22 cellular contexts compared by ENCODE assay signal in the genomic region with DNA sequence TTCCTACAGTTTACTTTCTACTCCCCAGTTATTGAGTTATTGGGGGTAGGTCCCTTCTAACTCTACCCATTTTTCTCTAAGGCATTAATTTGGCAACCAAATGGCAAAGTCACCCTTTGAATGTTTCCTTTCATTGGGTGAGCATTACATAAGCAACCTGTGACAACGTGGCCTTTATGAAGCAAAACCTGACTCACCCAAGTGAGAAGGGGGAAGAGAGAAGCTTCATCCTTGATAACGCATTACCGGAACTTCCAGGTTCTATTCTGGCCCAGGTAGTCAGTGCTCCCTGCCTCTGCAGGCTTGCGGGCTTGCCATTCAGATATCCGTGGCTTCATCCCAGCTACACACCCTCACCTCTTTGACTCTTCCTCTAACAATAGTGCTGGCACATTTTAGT. TPM values are rescaled to one million over a fixed set of nuclear protein-coding genes. Genes with fewer than 3 reads are reported as not detected.
A peak's percentile ranks its signal among the peaks of the same experiment; 100 is the strongest.
DNase-seq lines count a peak whose midpoint lies in the region; ATAC-seq and TF ChIP-seq lines count a peak whose summit lies in the region.
"Had no signal": no experiment of that assay in that cellular context is flagged by ENCODE, and none has a peak within 500 bp of the region (broad histone marks: within the 10 kb centered on the region; RNA-seq: fewer than 3 reads in every experiment).

No MANE protein-coding gene starts in this region.

- H3K27me3 Mint-ChIP-seq in stimulated activated naive CD8-positive, alpha-beta T cell treated with anti-CD3 and anti-CD28 coated beads, Interleukin-15, Interleukin-2, amounts not matched to agents 100 ng/mL and 50 ng/mL, for 24 hours = peaks cover 38% of the 10 kb centered on the region
- peaks cover 48% of the 10 kb centered on the region for H3K27me3 Mint-ChIP-seq in activated T-helper 17 cell treated with anti-CD3 and anti-CD28 coated beads, Interleukin-2, amount 50 U/mL, for 72 hours
- peaks cover 46% of the 10 kb centered on the region for H3K27me3 Mint-ChIP-seq in activated CD4-positive, alpha-beta memory T cell treated with anti-CD3 and anti-CD28 coated beads, Interleukin-2, amount 10 ng/mL, durations not matched to agents 7 days and 5 days

- no peak overlapping the region for H3K27ac ChIP-seq in RWPE1
- H3K27ac ChIP-seq: adrenal gland, heart right ventricle, left lung, neutrophil, tibial artery had no signal

- no peak overlapping the region for H3K27ac Mint-ChIP-seq in stimulated activated naive CD8-positive, alpha-beta T cell treated with anti-CD3 and anti-CD28 coated beads, Interleukin-15, Interleukin-2, amounts not matched to agents 100 ng/mL and 50 ng/mL, for 24 hours
- H3K27ac Mint-ChIP-seq in activated T-helper 17 cell treated with anti-CD3 and anti-CD28 coated beads, Interleukin-2, amount 50 U/mL, for 72 hours = no peak overlapping the region
- H3K27ac Mint-ChIP-seq in activated CD4-positive, alpha-beta memory T cell treated with anti-CD3 and anti-CD28 coated beads, Interleukin-2, amount 10 ng/mL, durations not matched to agents 7 days and 5 days = no peak overlapping the region
- H3K27ac Mint-ChIP-seq: activated CD8-positive, alpha-beta memory T cell treated with anti-CD3 and anti-CD28 coated beads, Interleukin-2, amount 10 ng/mL, durations not matched to agents 7 days and 5 days; CD4-positive, alpha-beta T cell; HFFc6 had no signal

- no peak for TF ChIP-seq CTCF in RWPE1 (conservative IDR thresholded peaks at IDR 0.05; ENCODE audit: low read depth)

- no peak for ATAC-seq in stimulated activated naive CD8-positive, alpha-beta T cell treated with anti-CD3 and anti-CD28 coated beads, Interleukin-15, Interleukin-2, amounts not matched to agents 100 U/mL and 50 U/mL, for 24 hours
- no peak for ATAC-seq in activated T-helper 17 cell treated with anti-CD3 and anti-CD28 coated beads, Interleukin-2, amount 50 U/mL, for 72 hours (replicated peaks)
- ATAC-seq in HG03097 (IDR thresholded peaks at IDR 0.05; ENCODE audit: low FRiP score, unreplicated experiment) = no peak
- ATAC-seq: activated CD8-positive, alpha-beta memory T cell treated with anti-CD3 and anti-CD28 coated beads, Interleukin-2, amount 10 ng/mL, durations not matched to agents 7 days and 5 days; heart right ventricle; left lung; mucosa of descending colon had no signal

- H3K4me3 Mint-ChIP-seq in stimulated activated naive CD8-positive, alpha-beta T cell treated with anti-CD3 and anti-CD28 coated beads, Interleukin-15, Interleukin-2, amounts not matched to agents 100 ng/mL and 50 ng/mL, for 24 hours = peak overlapping the region; percentile 75
- peak overlapping the region; percentile 66 for H3K4me3 Mint-ChIP-seq in activated T-helper 17 cell treated with anti-CD3 and anti-CD28 coated beads, Interleukin-2, amount 50 U/mL, for 72 hours
- H3K4me3 Mint-ChIP-seq in activated CD4-positive, alpha-beta memory T cell treated with anti-CD3 and anti-CD28 coated beads, Interleukin-2, amount 10 ng/mL, durations not matched to agents 7 days and 5 days = no peak overlapping the region

- peaks cover 10% of the 10 kb centered on the region for H3K4me1 Mint-ChIP-seq in stimulated activated naive CD8-positive, alpha-beta T cell treated with anti-CD3 and anti-CD28 coated beads, Interleukin-15, Interleukin-2, amounts not matched to agents 100 ng/mL and 50 ng/mL, for 24 hours (ENCODE audit: low read depth)
- H3K4me1 Mint-ChIP-seq in activated T-helper 17 cell treated with anti-CD3 and anti-CD28 coated beads, Interleukin-2, amount 50 U/mL, for 72 hours = peaks cover 5% of the 10 kb centered on the region
- peaks cover 7% of the 10 kb centered on the region for H3K4me1 Mint-ChIP-seq in activated CD4-positive, alpha-beta memory T cell treated with anti-CD3 and anti-CD28 coated beads, Interleukin-2, amount 10 ng/mL, durations not matched to agents 7 days and 5 days

- H3K9me3 Mint-ChIP-seq in stimulated activated naive CD8-positive, alpha-beta T cell treated with anti-CD3 and anti-CD28 coated beads, Interleukin-15, Interleukin-2, amounts not matched to agents 100 ng/mL and 50 ng/mL, for 24 hours = no peaks in the 10 kb centered on the region
- H3K9me3 Mint-ChIP-seq in activated T-helper 17 cell treated with anti-CD3 and anti-CD28 coated beads, Interleukin-2, amount 50 U/mL, for 72 hours = no peaks in the 10 kb centered on the region
- H3K9me3 Mint-ChIP-seq in activated CD4-positive, alpha-beta memory T cell treated with anti-CD3 and anti-CD28 coated beads, Interleukin-2, amount 10 ng/mL, durations not matched to agents 7 days and 5 days = no peaks in the 10 kb centered on the region
- H3K9me3 Mint-ChIP-seq: CD4-positive, alpha-beta T cell; HFFc6 had no signal

- CTCF ChIA-PET in activated CD4-positive, alpha-beta memory T cell treated with anti-CD3 and anti-CD28 coated beads, Interleukin-2, amount 10 ng/mL, durations not matched to agents 7 days and 5 days (lab: Charles Lee) = interaction anchor here (0.8 kb wide), 1 partner anchor 11 kb away, joined by 3 read pairs; no protein-coding TSS in a partner anchor
- CTCF ChIA-PET in RWPE1 (lab: Yijun Ruan, JAX) = interaction anchor here (0.7 to 1.0 kb wide), 3 partner anchors 9 to 237 kb away, joined by 3 to 4 read pairs (median 3); no protein-coding TSS in a partner anchor

- H3K36me3 Mint-ChIP-seq in stimulated activated naive CD8-positive, alpha-beta T cell treated with anti-CD3 and anti-CD28 coated beads, Interleukin-15, Interleukin-2, amounts not matched to agents 100 ng/mL and 50 ng/mL, for 24 hours (ENCODE audit: low read depth) = no peaks in the 10 kb centered on the region
- no peaks in the 10 kb centered on the region for H3K36me3 Mint-ChIP-seq in activated T-helper 17 cell treated with anti-CD3 and anti-CD28 coated beads, Interleukin-2, amount 50 U/mL, for 72 hours (ENCODE audit: low read depth)
- no peaks in the 10 kb centered on the region for H3K36me3 Mint-ChIP-seq in activated CD4-positive, alpha-beta memory T cell treated with anti-CD3 and anti-CD28 coated beads, Interleukin-2, amount 10 ng/mL, durations not matched to agents 7 days and 5 days (ENCODE audit: low read depth)

- DNase-seq in stimulated activated naive CD8-positive, alpha-beta T cell treated with anti-CD3 and anti-CD28 coated beads, Interleukin-15, Interleukin-2, amounts not matched to agents 100 U/mL and 50 U/mL, for 24 hours = no peak
- peak; percentile 33 for DNase-seq in kidney tubule cell (ENCODE audit: low spot score)
- DNase-seq in activated CD4-positive, alpha-beta memory T cell treated with anti-CD3 and anti-CD28 coated beads, Interleukin-2, amount 10 ng/mL, durations not matched to agents 7 days and 5 days = no peak
- DNase-seq in RWPE1 (ENCODE audit: low spot score) = no peak
- DNase-seq: activated CD8-positive, alpha-beta memory T cell treated with anti-CD3 and anti-CD28 coated beads, Interleukin-2, amount 10 ng/mL, durations not matched to agents 7 days and 5 days; adrenal gland; CD4-positive, alpha-beta T cell; cortex of kidney; heart right ventricle; HFFc6; KBM-7; left lung; MM.1S; mucosa of descending colon; NCI-H526 treated with DMSO at 0.1 percent for 48 hours; stimulated activated naive CD4-positive, alpha-beta T cell treated with Interleukin-2 at 50 U/mL for 16 hours; tibial artery had no signal

- POLR2A ChIA-PET in activated CD4-positive, alpha-beta memory T cell treated with anti-CD3 and anti-CD28 coated beads, Interleukin-2, amount 10 ng/mL, durations not matched to agents 7 days and 5 days (lab: Charles Lee) = no interaction called here
- POLR2A ChIA-PET in RWPE1 (lab: Yijun Ruan, JAX; ENCODE audit: low non-redundant PET) = interaction anchor here (0.6 kb wide), 1 partner anchor 8 kb away, joined by 5 read pairs; no protein-coding TSS in a partner anchor

RNA-seq across cellular contexts. Expression of a gene that starts 39.1 kb away (rescaled TPM):
- 1 to 10 TPM in 1 of 2 donors, under 1 TPM in 1; 0.37 to 1.1 TPM for total RNA-seq in activated T-helper 17 cell treated with anti-CD3 and anti-CD28 coated beads, Interleukin-2, amount 50 U/mL, for 72 hours
- total RNA-seq in activated CD4-positive, alpha-beta memory T cell treated with anti-CD3 and anti-CD28 coated beads, Interleukin-2, amount 10 ng/mL, durations not matched to agents 7 days and 5 days = 1 to 10 TPM; 1.2 to 2.1 TPM
- total RNA-seq: smooth muscle cell had no signal
